23 cellular contexts compared by ENCODE assay signal in the genomic region with DNA sequence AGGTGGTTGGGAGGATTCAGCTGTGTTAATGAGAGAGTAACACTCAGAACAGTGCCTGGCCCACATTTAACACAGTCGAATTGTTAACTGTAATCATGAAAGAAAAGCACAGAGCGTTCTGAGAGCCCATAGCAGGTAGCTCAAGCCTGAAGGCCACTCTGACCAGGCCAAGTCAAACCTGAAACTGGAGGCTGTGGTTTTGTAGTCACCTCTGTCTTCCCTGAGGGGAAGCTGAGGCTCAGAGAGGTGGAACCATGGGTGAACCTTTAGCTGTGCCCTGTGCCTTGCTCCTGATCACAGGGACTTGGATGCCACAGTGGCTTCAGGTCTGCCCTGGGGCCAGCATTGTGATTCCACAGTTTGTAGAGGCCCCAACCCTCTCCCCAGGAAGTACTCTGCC. TPM values are rescaled to one million over a fixed set of nuclear protein-coding genes. Genes with fewer than 3 reads are reported as not detected.
DNase-seq lines count a peak whose midpoint lies in the region; ATAC-seq, FAIRE-seq and TF ChIP-seq lines count a peak whose summit lies in the region.
"Had no signal": no experiment of that assay in that cellular context is flagged by ENCODE, and none has a peak within 500 bp of the region (broad histone marks: within the 10 kb centered on the region; RNA-seq: fewer than 3 reads in every experiment).

No MANE protein-coding gene starts in this region.

- H3K9ac ChIP-seq in K562 (ENCODE audit: insufficient read depth in 1 of 2, low read depth in 2 of 2, low read length in 2 of 2) = no peak overlapping the region
- no peak overlapping the region for H3K9ac ChIP-seq in Karpas-422 (ENCODE audit: low read length)

- TF ChIP-seq CTCF in K562 (IDR thresholded peaks at IDR 0.05 in 2 of 3, conservative IDR thresholded peaks at IDR 0.05 in 1 of 3; ENCODE audit: insufficient read depth in 2 of 3, low read depth in 1 of 3, low read length in 3 of 3) (no peak), osteoblast (IDR thresholded peaks at IDR 0.05; ENCODE audit: extremely low read depth, low read depth, low read length) (no peak)

- no peaks in the 10 kb centered on the region for H3K79me2 ChIP-seq in K562 (ENCODE audit: control insufficient read depth, insufficient read depth, low read length)
- H3K79me2 ChIP-seq in osteoblast (ENCODE audit: insufficient read depth, low read length) = peaks cover 4% of the 10 kb centered on the region
- no peaks in the 10 kb centered on the region for H3K79me2 ChIP-seq in Karpas-422 (ENCODE audit: low read length)

- POLR2A ChIA-PET in K562 (lab: Yijun Ruan, JAX) = no interaction called here

- H3K9me1 ChIP-seq in K562 (ENCODE audit: control insufficient read depth, insufficient read depth, low read length) = no peaks in the 10 kb centered on the region

- intact Hi-C loops in cardiac septum (cut with DNase I) = no loop called here
- intact Hi-C loops in left ventricle myocardium superior (cut with micrococcal nuclease) = no loop called here
- intact Hi-C loops in K562 (cut with micrococcal nuclease) = no loop called here
- intact Hi-C loops in aorta (cut with DNase I) = no loop called here

- H3K36me3 ChIP-seq in K562 (ENCODE audit: control insufficient read depth, insufficient read depth, low read length) (peaks cover 86% of the 10 kb centered on the region; the same call in 2 of the 3 replicates), osteoblast (ENCODE audit: insufficient read depth, low read length) (peaks cover 49% of the 10 kb centered on the region), aorta (ENCODE audit: control insufficient read depth in 1 of 2, insufficient read depth in 2 of 2, low read length in 1 of 2) (no peaks in the 10 kb centered on the region), Karpas-422 (ENCODE audit: insufficient read depth, low read length) (no peaks in the 10 kb centered on the region)

- H3K4me3 ChIP-seq in K562 (no peak overlapping the region), osteoblast (ENCODE audit: insufficient read depth, low read length) (no peak overlapping the region), aorta (ENCODE audit: low read length in 2 of 2) (no peak overlapping the region), Karpas-422 (ENCODE audit: low read length) (no peak overlapping the region)
- H3K4me3 ChIP-seq: A549, GM23338 had no signal

- no peak for TF ChIP-seq EP300 in K562 (IDR thresholded peaks at IDR 0.05; ENCODE audit: low read length)

- FAIRE-seq in K562 (lab: Jason Lieb, UNC) = no peak
- FAIRE-seq: A549, RCC 7860 had no signal

- no peak for TF ChIP-seq POLR2A in K562 (conservative IDR thresholded peaks at IDR 0.05)

- CTCF ChIA-PET in K562 (lab: Yijun Ruan, JAX; ENCODE audit: low intra/inter-chr PET ratio) = no interaction called here

- BruUV-seq in K562 (replicated peaks; lab: Mats Ljungman, UMichigan) = TSS peak; percentile 28

- in situ Hi-C loops in K562 (cut with MboI) = no loop called here

- H3K27me3 ChIP-seq in K562 (ENCODE audit: control insufficient read depth in 2 of 2, insufficient read depth in 2 of 2, low read length in 2 of 2) = no peaks in the 10 kb centered on the region
- peaks cover 3% of the 10 kb centered on the region for H3K27me3 ChIP-seq in osteoblast (ENCODE audit: insufficient read depth, low read length)
- no peaks in the 10 kb centered on the region for H3K27me3 ChIP-seq in aorta (ENCODE audit: control insufficient read depth in 1 of 2, insufficient read depth in 2 of 2, low read length in 1 of 2)
- no peaks in the 10 kb centered on the region for H3K27me3 ChIP-seq in Karpas-422 (ENCODE audit: low read length)

- H3K4me2 ChIP-seq in K562 (ENCODE audit: insufficient read depth, low read length) = no peak overlapping the region
- H3K4me2 ChIP-seq in osteoblast (ENCODE audit: insufficient read depth, low read length) = no peak overlapping the region
- H3K4me2 ChIP-seq in Karpas-422 (ENCODE audit: low read depth, low read length, poor library complexity, severe bottlenecking) = no peak overlapping the region
- H3K4me2 ChIP-seq: A549, GM23338 had no signal

- ATAC-seq in left ventricle myocardium superior = no peak
- ATAC-seq in K562 = no peak
- no peak for ATAC-seq in aorta (ENCODE audit: low FRiP score)
- ATAC-seq: A549, GM23338 had no signal

- H3K9me2 ChIP-seq in Karpas-422 (replicated peaks; ENCODE audit: insufficient read depth, low read length) = no peaks in the 10 kb centered on the region

- H3K27ac ChIP-seq in K562 (ENCODE audit: extremely low read depth, low read depth, low read length) = no peak overlapping the region
- H3K27ac ChIP-seq in osteoblast (ENCODE audit: low read depth, low read length) = no peak overlapping the region
- H3K27ac ChIP-seq in aorta (ENCODE audit: low read depth in 1 of 2, low read length in 2 of 2) = no peak overlapping the region
- H3K27ac ChIP-seq in Karpas-422 (ENCODE audit: low read length) = no peak overlapping the region
- H3K27ac ChIP-seq: A549 had no signal

- H3K9me3 ChIP-seq in K562 (replicated peaks; ENCODE audit: control insufficient read depth, insufficient read depth, low read depth, low read length) (no peaks in the 10 kb centered on the region), osteoblast (ENCODE audit: low read depth, low read length) (no peaks in the 10 kb centered on the region), aorta (ENCODE audit: control insufficient read depth, low read length) (no peaks in the 10 kb centered on the region), Karpas-422 (ENCODE audit: low read length) (no peaks in the 10 kb centered on the region)
- H3K9me3 ChIP-seq: A549 had no signal

- TF ChIP-seq RAD21 in K562 (CRISPR knock-in tag; conservative IDR thresholded peaks at IDR 0.05 in 1 of 2, IDR thresholded peaks at IDR 0.05 in 1 of 2) = no peak

- H4K20me1 ChIP-seq in K562 (replicated peaks; ENCODE audit: control insufficient read depth, insufficient read depth, low read length) = peaks cover 4% of the 10 kb centered on the region; the same call in 1 of the 2 replicates
- H4K20me1 ChIP-seq in osteoblast (ENCODE audit: insufficient read depth, low read length) = peaks cover 18% of the 10 kb centered on the region
- H4K20me1 ChIP-seq in Karpas-422 (ENCODE audit: insufficient read depth, low read depth, low read length) = no peaks in the 10 kb centered on the region

- 44% methylated on average over 2 of the region's 2 CpGs for WGBS in K562 (ENCODE audit: insufficient coverage, low coverage, missing lambda C conversion rate)
- WGBS in aorta, 2 donors = 46 to 55% methylated on average over 2 of the region's 2 CpGs

- H3K4me1 ChIP-seq in K562 (replicated peaks in 1 of 2; ENCODE audit: control insufficient read depth in 2 of 2, insufficient read depth in 2 of 2, low read length in 2 of 2) (no peaks in the 10 kb centered on the region; a peak in 1 of 5 replicates), osteoblast (ENCODE audit: insufficient read depth, low read length) (no peaks in the 10 kb centered on the region), aorta (ENCODE audit: control insufficient read depth in 1 of 2, insufficient read depth in 2 of 2, low read length in 2 of 2) (no peaks in the 10 kb centered on the region), Karpas-422 (ENCODE audit: low read length) (no peaks in the 10 kb centered on the region)
- H3K4me1 ChIP-seq: A549 had no signal

- H2AFZ ChIP-seq in K562 (ENCODE audit: low read depth, low read length) = no peak overlapping the region
- H2AFZ ChIP-seq in osteoblast (ENCODE audit: low read length) = no peak overlapping the region
- no peak overlapping the region for H2AFZ ChIP-seq in Karpas-422 (ENCODE audit: low read length)
- H2AFZ ChIP-seq: GM23338 had no signal

- peak; percentile 35 for DNase-seq in cardiac septum (ENCODE audit: low spot score)
- DNase-seq in left ventricle myocardium superior = no peak
- no peak for DNase-seq in K562 (ENCODE audit: extremely low read depth in 1 of 4, low spot score in 3 of 4)
- DNase-seq in osteoblast (ENCODE audit: insufficient read length, low spot score, missing footprints) = peak; percentile 43
- peak; percentile 3 to 4 for DNase-seq in aorta
- no peak for DNase-seq in cerebellar nuclear complex (lab: John Stamatoyannopoulos, UW)
- no peak for DNase-seq in NCI-H1436 treated with DMSO at 0.1 percent for 48 hours (lab: John Stamatoyannopoulos, UW)
- no peak for DNase-seq in Karpas-422
- DNase-seq: CD4-positive, alpha-beta memory T cell; DMS153; GDM1; HCEC 1CT; KBM-7; MV-4-11; NCI-H146; NCI-H2081; NCI-H2171 treated with DMSO at 0.1 percent for 48 hours; NCI-H446; NCI-H526 treated with DMSO at 0.1 percent for 48 hours; Right ventricle myocardium superior had no signal

RNA-seq across cellular contexts. Expression of gene UBA1, which starts 16.6 kb away (rescaled TPM):
- 160 TPM for total RNA-seq in cardiac septum
- 100 TPM for total RNA-seq in left ventricle myocardium superior
- total RNA-seq in K562 (2011; cell fraction: chromatin; rRNA removed; ENCODE audit: low replicate concordance) = 100 and 166 TPM in 2 replicates
- total RNA-seq in K562 (2011; cell fraction: nucleolus; rRNA removed) = 84.0 and 85.6 TPM in 2 replicates
- 103 and 130 TPM in 2 replicates for total RNA-seq in K562 (2011; cell fraction: nucleoplasm; rRNA removed)
- total RNA-seq in K562 (2014; rRNA removed) = 96.0 and 125 TPM in 2 replicates
- 28.0 and 32.5 TPM in 2 replicates for total RNA-seq in K562 (2014; rRNA removed; fragmentation: Illumina TruSeq; extraction: Trizol)
- 52.2 and 57.8 TPM in 2 replicates for total RNA-seq in K562 (2015; rRNA removed; fragmentation: Illumina TruSeq; extraction: Trizol)
- 174 TPM in 2 replicates for total RNA-seq in K562 (2021)
- polyA plus RNA-seq in K562 (2011; rRNA removed) = 93.6 and 129 TPM in 2 replicates
- 107 and 204 TPM in 2 replicates for polyA plus RNA-seq in K562 (2011; cell fraction: cytosol; rRNA removed)
- polyA plus RNA-seq in K562 (2011; cell fraction: nucleus; rRNA removed) = 107 and 144 TPM in 2 replicates
- polyA plus RNA-seq in K562 (2012) = 139 and 174 TPM in 2 replicates
- polyA plus RNA-seq in K562 (2014; fragmentation: Illumina TruSeq; extraction: Trizol) = 130 and 136 TPM in 2 replicates
- 10 to 100 TPM; 32.0 to 40.1 TPM for polyA plus RNA-seq in K562 (2014; fragmentation: Nextera tagmentation; extraction: Ambion mirVana)
- polyA plus RNA-seq in K562 (2014; rRNA removed) = 103 and 109 TPM in 2 replicates
- 91.5 and 109 TPM in 2 replicates for polyA minus RNA-seq in K562 (2011; rRNA and poly(A)+ RNA removed)
- polyA minus RNA-seq in K562 (2011; cell fraction: cytosol; rRNA and poly(A)+ RNA removed) = 93.2 and 101 TPM in 2 replicates
- 27.5 and 38.9 TPM in 2 replicates for polyA minus RNA-seq in K562 (2011; cell fraction: nucleus; rRNA and poly(A)+ RNA removed)
- 142 and 150 TPM in 2 replicates for total RNA-seq in osteoblast
- 100 to 1,000 TPM; 160 to 167 TPM for total RNA-seq in aorta
- polyA plus RNA-seq in aorta = 100 to 1,000 TPM in 1 of 2 donors, 10 to 100 TPM in 1; 33.8 to 109 TPM
- total RNA-seq in Karpas-422 (2014; rRNA removed; shearing (Covaris generic); ENCODE audit: low replicate concordance) = 178 and 214 TPM in 2 replicates

RNA-seq across cellular contexts. Expression of gene RBM10, which starts 32.1 kb away (rescaled TPM):
- total RNA-seq in cardiac septum (27.1 TPM), left ventricle myocardium superior (32.9 TPM), K562 (2014; rRNA removed) (46.0 and 62.7 TPM in 2 replicates), K562 (2014; rRNA removed; fragmentation: Illumina TruSeq; extraction: Trizol) (13.1 and 16.4 TPM in 2 replicates), K562 (2015; rRNA removed; fragmentation: Illumina TruSeq; extraction: Trizol) (33.1 and 35.2 TPM in 2 replicates), K562 (2021) (58.7 and 61.7 TPM in 2 replicates), osteoblast (29.2 and 32.9 TPM in 2 replicates), aorta (10 to 100 TPM; 23.0 to 25.7 TPM)
- total RNA-seq in K562 (2011; cell fraction: chromatin; rRNA removed; ENCODE audit: low replicate concordance) = 19.7 and 48.8 TPM in 2 replicates
- total RNA-seq in K562 (2011; cell fraction: nucleolus; rRNA removed) = 34.1 and 39.4 TPM in 2 replicates
- 16.6 and 23.2 TPM in 2 replicates for total RNA-seq in K562 (2011; cell fraction: nucleoplasm; rRNA removed)
- polyA plus RNA-seq in K562 (2011; rRNA removed) (14.8 and 21.9 TPM in 2 replicates), K562 (2014; fragmentation: Illumina TruSeq; extraction: Trizol) (31.5 and 46.3 TPM in 2 replicates), K562 (2014; fragmentation: Nextera tagmentation; extraction: Ambion mirVana) (1 to 10 TPM; 1.1 to 1.7 TPM), K562 (2014; rRNA removed) (35.6 and 37.8 TPM in 2 replicates), aorta (10 to 100 TPM in 1 of 2 donors, 1 to 10 TPM in 1; 8.4 to 46.8 TPM)
- polyA plus RNA-seq in K562 (2011; cell fraction: cytosol; rRNA removed) = 22.9 and 36.9 TPM in 2 replicates
- 52.5 and 71.2 TPM in 2 replicates for polyA plus RNA-seq in K562 (2011; cell fraction: nucleus; rRNA removed)
- 40.7 and 44.4 TPM in 2 replicates for polyA plus RNA-seq in K562 (2012)
- 12.3 and 14.7 TPM in 2 replicates for polyA minus RNA-seq in K562 (2011; rRNA and poly(A)+ RNA removed)
- 27.4 and 41.7 TPM in 2 replicates for polyA minus RNA-seq in K562 (2011; cell fraction: cytosol; rRNA and poly(A)+ RNA removed)
- 14.8 and 16.9 TPM in 2 replicates for polyA minus RNA-seq in K562 (2011; cell fraction: nucleus; rRNA and poly(A)+ RNA removed)
- 32.5 and 47.0 TPM in 2 replicates for total RNA-seq in Karpas-422 (2014; rRNA removed; shearing (Covaris generic); ENCODE audit: low replicate concordance)

RNA-seq across cellular contexts. Expression of gene NDUFB11, which starts 32.6 kb away (rescaled TPM):
- total RNA-seq in cardiac septum (109 TPM), left ventricle myocardium superior (210 TPM), K562 (2014; rRNA removed) (269 and 323 TPM in 2 replicates), K562 (2014; rRNA removed; fragmentation: Illumina TruSeq; extraction: Trizol) (66.0 and 86.8 TPM in 2 replicates), K562 (2015; rRNA removed; fragmentation: Illumina TruSeq; extraction: Trizol) (114 and 138 TPM in 2 replicates), K562 (2021) (155 and 165 TPM in 2 replicates), osteoblast (43.1 and 45.4 TPM in 2 replicates), aorta (10 to 100 TPM; 33.7 to 40.3 TPM)
- total RNA-seq in K562 (2011; cell fraction: chromatin; rRNA removed; ENCODE audit: low replicate concordance) = 11.5 and 28.0 TPM in 2 replicates
- 97.4 and 105 TPM in 2 replicates for total RNA-seq in K562 (2011; cell fraction: nucleolus; rRNA removed)
- 50.7 and 57.9 TPM in 2 replicates for total RNA-seq in K562 (2011; cell fraction: nucleoplasm; rRNA removed)
- polyA plus RNA-seq in K562 (2011; rRNA removed) (67.4 and 95.1 TPM in 2 replicates), K562 (2014; fragmentation: Illumina TruSeq; extraction: Trizol) (71.5 and 114 TPM in 2 replicates), K562 (2014; fragmentation: Nextera tagmentation; extraction: Ambion mirVana) (10 to 100 TPM; 20.9 to 48.3 TPM), K562 (2014; rRNA removed) (176 and 220 TPM in 2 replicates), aorta (10 to 100 TPM; 65.7 to 69.5 TPM)
- polyA plus RNA-seq in K562 (2011; cell fraction: cytosol; rRNA removed) = 123 and 167 TPM in 2 replicates
- polyA plus RNA-seq in K562 (2011; cell fraction: nucleus; rRNA removed) = 43.4 and 47.8 TPM in 2 replicates
- 134 and 148 TPM in 2 replicates for polyA plus RNA-seq in K562 (2012)
- 57.2 and 61.3 TPM in 2 replicates for polyA minus RNA-seq in K562 (2011; rRNA and poly(A)+ RNA removed)
- 44.3 and 47.8 TPM in 2 replicates for polyA minus RNA-seq in K562 (2011; cell fraction: cytosol; rRNA and poly(A)+ RNA removed)
- polyA minus RNA-seq in K562 (2011; cell fraction: nucleus; rRNA and poly(A)+ RNA removed) = 10.2 and 18.4 TPM in 2 replicates
- total RNA-seq in Karpas-422 (2014; rRNA removed; shearing (Covaris generic); ENCODE audit: low replicate concordance) = 122 and 154 TPM in 2 replicates

RNA-seq across cellular contexts. Expression of gene CDK16, which starts 41.4 kb away (rescaled TPM):
- total RNA-seq in cardiac septum (177 TPM), left ventricle myocardium superior (155 TPM), K562 (2014; rRNA removed) (50.7 and 68.5 TPM in 2 replicates), K562 (2014; rRNA removed; fragmentation: Illumina TruSeq; extraction: Trizol) (34.9 and 45.4 TPM in 2 replicates), K562 (2015; rRNA removed; fragmentation: Illumina TruSeq; extraction: Trizol) (57.5 and 60.7 TPM in 2 replicates), K562 (2021) (89.4 and 97.2 TPM in 2 replicates), osteoblast (61.2 and 65.4 TPM in 2 replicates), aorta (10 to 100 TPM; 52.5 to 61.3 TPM)
- 89.8 and 211 TPM in 2 replicates for total RNA-seq in K562 (2011; cell fraction: chromatin; rRNA removed; ENCODE audit: low replicate concordance)
- 119 and 125 TPM in 2 replicates for total RNA-seq in K562 (2011; cell fraction: nucleolus; rRNA removed)
- 113 and 130 TPM in 2 replicates for total RNA-seq in K562 (2011; cell fraction: nucleoplasm; rRNA removed)
- polyA plus RNA-seq in K562 (2011; rRNA removed) (78.1 and 104 TPM in 2 replicates), K562 (2014; fragmentation: Illumina TruSeq; extraction: Trizol) (86.0 and 104 TPM in 2 replicates), K562 (2014; fragmentation: Nextera tagmentation; extraction: Ambion mirVana) (1 to 10 TPM; 3.9 to 5.4 TPM), K562 (2014; rRNA removed) (79.7 and 90.9 TPM in 2 replicates), aorta (10 to 100 TPM; 14.0 to 45.5 TPM)
- 134 and 154 TPM in 2 replicates for polyA plus RNA-seq in K562 (2011; cell fraction: cytosol; rRNA removed)
- 448 and 526 TPM in 2 replicates for polyA plus RNA-seq in K562 (2011; cell fraction: nucleus; rRNA removed)
- polyA plus RNA-seq in K562 (2012) = 84.2 and 89.4 TPM in 2 replicates
- polyA minus RNA-seq in K562 (2011; rRNA and poly(A)+ RNA removed) = 61.2 and 77.6 TPM in 2 replicates
- 72.5 and 107 TPM in 2 replicates for polyA minus RNA-seq in K562 (2011; cell fraction: cytosol; rRNA and poly(A)+ RNA removed)
- 63.5 and 70.4 TPM in 2 replicates for polyA minus RNA-seq in K562 (2011; cell fraction: nucleus; rRNA and poly(A)+ RNA removed)
- 45.4 and 45.9 TPM in 2 replicates for total RNA-seq in Karpas-422 (2014; rRNA removed; shearing (Covaris generic); ENCODE audit: low replicate concordance)

RNA-seq across cellular contexts. Expression of gene USP11, which starts 55.7 kb away (rescaled TPM):
- total RNA-seq in cardiac septum = 64.9 TPM
- 31.4 TPM for total RNA-seq in left ventricle myocardium superior
- 40.9 and 111 TPM in 2 replicates for total RNA-seq in K562 (2011; cell fraction: chromatin; rRNA removed; ENCODE audit: low replicate concordance)
- total RNA-seq in K562 (2011; cell fraction: nucleolus; rRNA removed) = 39.0 and 45.0 TPM in 2 replicates
- total RNA-seq in K562 (2011; cell fraction: nucleoplasm; rRNA removed) = 38.4 and 40.7 TPM in 2 replicates
- total RNA-seq in K562 (2014; rRNA removed) = 13.8 and 15.1 TPM in 2 replicates
- total RNA-seq in K562 (2014; rRNA removed; fragmentation: Illumina TruSeq; extraction: Trizol) = 8.4 and 9.0 TPM in 2 replicates
- 11.7 and 11.9 TPM in 2 replicates for total RNA-seq in K562 (2015; rRNA removed; fragmentation: Illumina TruSeq; extraction: Trizol)
- total RNA-seq in K562 (2021) = 27.4 and 29.0 TPM in 2 replicates
- 9.2 and 20.7 TPM in 2 replicates for polyA plus RNA-seq in K562 (2011; rRNA removed)
- 7.9 and 11.2 TPM in 2 replicates for polyA plus RNA-seq in K562 (2011; cell fraction: cytosol; rRNA removed)
- 62.9 and 72.4 TPM in 2 replicates for polyA plus RNA-seq in K562 (2011; cell fraction: nucleus; rRNA removed)
- 32.1 and 37.3 TPM in 2 replicates for polyA plus RNA-seq in K562 (2012)
- polyA plus RNA-seq in K562 (2014; fragmentation: Illumina TruSeq; extraction: Trizol) = 18.4 and 21.3 TPM in 2 replicates
- polyA plus RNA-seq in K562 (2014; fragmentation: Nextera tagmentation; extraction: Ambion mirVana) = 1 to 10 TPM; 2.5 to 5.0 TPM
- polyA plus RNA-seq in K562 (2014; rRNA removed) = 10.1 and 12.1 TPM in 2 replicates
- 26.8 and 31.8 TPM in 2 replicates for polyA minus RNA-seq in K562 (2011; rRNA and poly(A)+ RNA removed)
- 22.3 and 32.7 TPM in 2 replicates for polyA minus RNA-seq in K562 (2011; cell fraction: cytosol; rRNA and poly(A)+ RNA removed)
- 24.2 and 33.0 TPM in 2 replicates for polyA minus RNA-seq in K562 (2011; cell fraction: nucleus; rRNA and poly(A)+ RNA removed)
- 28.2 and 31.8 TPM in 2 replicates for total RNA-seq in osteoblast
- total RNA-seq in aorta = 10 to 100 TPM; 68.9 to 90.3 TPM
- polyA plus RNA-seq in aorta = 10 to 100 TPM; 15.3 to 79.0 TPM
- 30.9 and 40.7 TPM in 2 replicates for total RNA-seq in Karpas-422 (2014; rRNA removed; shearing (Covaris generic); ENCODE audit: low replicate concordance)

Comparison
In these comparisons a context has a peak if more than half of its experiments do, and no peak if none do; other contexts are left out.
1. DNase-seq: peak in cardiac septum (single experiment), osteoblast (single experiment) and aorta (2 of 2); none in left ventricle myocardium superior (single experiment), K562 (0 of 4), cerebellar nuclear complex (0 of 2), NCI-H1436 treated with DMSO at 0.1 percent for 48 hours (single experiment) and Karpas-422 (single experiment).